10 cellular contexts compared by ENCODE assay signal in the genomic region with DNA sequence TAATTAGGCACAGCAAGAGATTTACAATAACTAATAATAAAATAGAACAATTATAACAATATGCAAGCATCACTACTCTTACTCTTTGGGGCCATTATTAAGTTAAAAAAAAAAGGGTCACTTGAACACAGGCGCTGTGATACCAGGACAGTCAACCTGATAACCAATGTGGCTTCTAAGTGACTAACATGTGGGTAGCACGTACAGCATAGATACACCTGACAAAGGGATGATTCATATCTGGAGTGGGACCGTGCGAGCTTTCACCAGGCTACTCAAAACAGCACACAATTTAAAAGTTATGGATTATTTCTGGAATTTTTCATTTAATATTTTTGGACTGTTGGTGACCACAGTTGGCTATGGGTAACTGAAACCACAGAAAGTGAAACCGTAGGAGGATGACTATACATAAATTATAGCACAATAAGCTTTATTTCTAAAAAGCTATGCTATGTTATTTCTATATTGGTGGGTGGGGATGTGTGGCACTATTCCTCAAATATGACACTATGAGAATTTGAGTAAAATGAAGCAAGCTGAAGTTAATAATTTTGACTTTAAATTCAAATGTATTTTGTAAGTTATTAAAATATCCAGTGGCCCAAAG.
DNase-seq lines count a peak whose midpoint lies in the region; ATAC-seq and TF ChIP-seq lines count a peak whose summit lies in the region.
"Had no signal": no experiment of that assay in that cellular context is flagged by ENCODE, and none has a peak within 500 bp of the region (broad histone marks: within the 10 kb centered on the region; RNA-seq: fewer than 3 reads in every experiment).

No MANE protein-coding gene starts in this region.

- ATAC-seq in HG02759 (IDR thresholded peaks at IDR 0.05; ENCODE audit: unreplicated experiment) (peak; percentile 100), GM23338 (no peak)
- ATAC-seq: A549 had no signal

- peak; percentile 19 for DNase-seq in NK-92 treated with Interleukin-12 subunit alpha and Interleukin-12 subunit beta, amount 100 ng/mL, for 24 hours (lab: John Stamatoyannopoulos, UW)
- DNase-seq in NK-92 (lab: John Stamatoyannopoulos, UW; ENCODE audit: unreplicated experiment) (no peak), prostate gland (ENCODE audit: low spot score) (no peak), GM23338 (ENCODE audit: low spot score) (no peak)
- peak in 2 of 3 experiments; percentile 3 to 34 for DNase-seq in stimulated activated CD4-positive, alpha-beta T cell treated with anti-CD3 and anti-CD28 coated beads, TNF-alpha, amount 100 ng/mL, for 24 hours (ENCODE audit: low read depth in 3 of 3)
- DNase-seq in central memory CD4-positive, alpha-beta T cell, result no peak

- no peaks in the 10 kb centered on the region for H3K36me3 Mint-ChIP-seq in GM23338 (ENCODE audit: low read depth)

- TF ChIP-seq CTCF in OCI-LY3 (IDR thresholded peaks at IDR 0.05; ENCODE audit: low read depth, low read length), result no peak
- TF ChIP-seq CTCF in prostate gland (IDR thresholded peaks at IDR 0.05), result no peak
- TF ChIP-seq CTCF in GM23338 (conservative IDR thresholded peaks at IDR 0.05; ENCODE audit: low read depth in 2 of 2), result no peak

- intact Hi-C loops in prostate gland (cut with DNase I), result no loop called here

- H3K4me3 ChIP-seq in OCI-LY3 (ENCODE audit: low read length) (peak overlapping the region; percentile 58), prostate gland (no peak overlapping the region), GM23338 (no peak overlapping the region)
- H3K4me3 ChIP-seq: A549 had no signal

- H3K9me3 Mint-ChIP-seq in GM23338, result no peaks in the 10 kb centered on the region

- H3F3A ChIP-seq in GM23338 (replicated peaks; ENCODE audit: low read depth), result no peaks in the 10 kb centered on the region

- 91% methylated on average over 5 of the region's 5 CpGs for WGBS in prostate gland

- no peaks in the 10 kb centered on the region for H4K20me1 ChIP-seq in OCI-LY3 (ENCODE audit: insufficient read depth, low read length)
- H4K20me1 ChIP-seq in GM23338 (replicated peaks; ENCODE audit: insufficient read depth), result no peaks in the 10 kb centered on the region

- H3K9me3 ChIP-seq in OCI-LY3 (ENCODE audit: insufficient read depth, low read length), result no peaks in the 10 kb centered on the region
- no peaks in the 10 kb centered on the region for H3K9me3 ChIP-seq in prostate gland
- H3K9me3 ChIP-seq: A549 had no signal

- H3K27me3 ChIP-seq in OCI-LY3 (ENCODE audit: low read depth, low read length), result no peaks in the 10 kb centered on the region
- no peaks in the 10 kb centered on the region for H3K27me3 ChIP-seq in prostate gland (replicated peaks; ENCODE audit: insufficient read depth)
- H3K27me3 ChIP-seq in GM23338 (ENCODE audit: insufficient read depth), result no peaks in the 10 kb centered on the region

- H3K36me3 ChIP-seq in OCI-LY3 (replicated peaks; ENCODE audit: low read depth, low read length) (peaks cover 4% of the 10 kb centered on the region), prostate gland (no peaks in the 10 kb centered on the region), GM23338 (ENCODE audit: insufficient read depth) (no peaks in the 10 kb centered on the region)

- H3K9ac ChIP-seq in OCI-LY3 (ENCODE audit: low read length), result no peak overlapping the region

- H3K4me1 Mint-ChIP-seq in GM23338, result no peaks in the 10 kb centered on the region
- H3K4me1 Mint-ChIP-seq: activated naive CD4-positive, alpha-beta T cell treated with anti-CD3 and anti-CD28 coated beads, Interleukin-2, amount 50 U/mL, for 24 hours had no signal

- H3K79me2 ChIP-seq in OCI-LY3 (ENCODE audit: low read length) (no peaks in the 10 kb centered on the region), GM23338 (replicated peaks; ENCODE audit: insufficient read depth) (no peaks in the 10 kb centered on the region)

- TF ChIP-seq POLR2A in prostate gland (IDR thresholded peaks at IDR 0.05), result no peak

- peaks cover 38% of the 10 kb centered on the region for H3K4me1 ChIP-seq in OCI-LY3 (ENCODE audit: low read length)
- no peaks in the 10 kb centered on the region for H3K4me1 ChIP-seq in prostate gland (replicated peaks)
- no peaks in the 10 kb centered on the region for H3K4me1 ChIP-seq in GM23338 (ENCODE audit: insufficient read depth)
- H3K4me1 ChIP-seq: A549 had no signal

- H3K9me2 ChIP-seq in GM23338 (ENCODE audit: insufficient read depth), result no peaks in the 10 kb centered on the region

- no peak overlapping the region for H3K27ac Mint-ChIP-seq in GM23338
- H3K27ac Mint-ChIP-seq: activated naive CD4-positive, alpha-beta T cell treated with anti-CD3 and anti-CD28 coated beads, Interleukin-2, amount 50 U/mL, for 24 hours had no signal

- H3K27me3 Mint-ChIP-seq in GM23338 (ENCODE audit: insufficient read depth, low read depth, poor library complexity), result no peaks in the 10 kb centered on the region
- H3K27me3 Mint-ChIP-seq: activated naive CD4-positive, alpha-beta T cell treated with anti-CD3 and anti-CD28 coated beads, Interleukin-2, amount 50 U/mL, for 24 hours had no signal

- H3K4me2 ChIP-seq in OCI-LY3 (ENCODE audit: low read length), result peak overlapping the region; percentile 62
- no peak overlapping the region for H3K4me2 ChIP-seq in GM23338
- H3K4me2 ChIP-seq: A549 had no signal

- H3K4me3 Mint-ChIP-seq in GM23338, result no peak overlapping the region
- H3K4me3 Mint-ChIP-seq: activated naive CD4-positive, alpha-beta T cell treated with anti-CD3 and anti-CD28 coated beads, Interleukin-2, amount 50 U/mL, for 24 hours had no signal

- H2AFZ ChIP-seq in OCI-LY3 (ENCODE audit: low read depth, low read length), result no peak overlapping the region
- H2AFZ ChIP-seq in GM23338, result no peak overlapping the region

- H3K27ac ChIP-seq in OCI-LY3 (ENCODE audit: low read length) (no peak overlapping the region), prostate gland (no peak overlapping the region), GM23338 (ENCODE audit: low read depth) (no peak overlapping the region)
- H3K27ac ChIP-seq: A549 had no signal

TF ChIP-seq in GM23338, 12 proteins besides CTCF, POLR2A, EP300 and RAD21 (continues in another document):
- no peak for TF ChIP-seq ZNF462 (CRISPR knock-in tag; IDR thresholded peaks at IDR 0.05)

Comparison
In these comparisons a context has a peak if more than half of its experiments do, and no peak if none do; other contexts are left out.
1. DNase-seq: peak in NK-92 treated with Interleukin-12 subunit alpha and Interleukin-12 subunit beta, amount 100 ng/mL, for 24 hours (single experiment) and stimulated activated CD4-positive, alpha-beta T cell treated with anti-CD3 and anti-CD28 coated beads, TNF-alpha, amount 100 ng/mL, for 24 hours (2 of 3); none in NK-92 (single experiment), prostate gland (single experiment), central memory CD4-positive, alpha-beta T cell (single experiment) and GM23338 (single experiment).